20 cellular contexts compared by ENCODE assay signal in genomic region chr4:102786279-102786678, GRCh38. TPM values are rescaled to one million over a fixed set of nuclear protein-coding genes. Genes with fewer than 3 reads are reported as not detected.
A peak's percentile ranks its signal among the peaks of the same experiment; 100 is the strongest.
DNase-seq lines count a peak whose midpoint lies in the region; ATAC-seq and TF ChIP-seq lines count a peak whose summit lies in the region.
"Had no signal": no experiment of that assay in that cellular context is flagged by ENCODE, and none has a peak within 500 bp of the region (broad histone marks: within the 10 kb centered on the region; RNA-seq: fewer than 3 reads in every experiment).

No MANE protein-coding gene starts in this region.

- no peaks in the 10 kb centered on the region for H3K27me3 Mint-ChIP-seq in activated CD4-positive, alpha-beta T cell treated with anti-CD3 and anti-CD28 coated beads, Interleukin-2, amount 10 ng/mL, durations not matched to agents 24 days and 14 days
- H3K27me3 Mint-ChIP-seq: CD4-positive, alpha-beta T cell had no signal

- no peaks in the 10 kb centered on the region for H3K27me3 ChIP-seq in cardiac muscle cell

- ATAC-seq in left cardiac atrium (no peak), GM18511 (IDR thresholded peaks at IDR 0.05; ENCODE audit: unreplicated experiment) (no peak), HG02642 (IDR thresholded peaks at IDR 0.05; ENCODE audit: poor library complexity, unreplicated experiment) (no peak), HG03342 (IDR thresholded peaks at IDR 0.05; ENCODE audit: unreplicated experiment) (no peak)
- ATAC-seq: GM12878 had no signal

- peak; percentile 47 for DNase-seq in activated CD4-positive, alpha-beta T cell treated with anti-CD3 and anti-CD28 coated beads, Interleukin-2, amount 10 ng/mL, durations not matched to agents 24 days and 14 days
- no peak for DNase-seq in activated CD4-positive, alpha-beta T cell treated with anti-CD3 and anti-CD28 coated beads for 4 hours
- DNase-seq in cardiac muscle cell (ENCODE audit: low read depth in 1 of 2, low spot score in 1 of 2) (peak in 1 of 2 donors; percentile 2), left cardiac atrium (no peak), epithelial cell of prostate (ENCODE audit: low read depth, low spot score) (no peak)
- DNase-seq: AML-193; CD4-positive, alpha-beta T cell; DMS79 treated with DMSO at 0.1 percent for 48 hours; EL; GM23248; IMR-90 had no signal

- peaks cover 4% of the 10 kb centered on the region for H3K36me3 ChIP-seq in cardiac muscle cell
- H3K36me3 ChIP-seq: HAP-1 had no signal

- H3K9me3 Mint-ChIP-seq in activated CD4-positive, alpha-beta T cell treated with anti-CD3 and anti-CD28 coated beads, Interleukin-2, amount 10 ng/mL, durations not matched to agents 24 days and 14 days = no peaks in the 10 kb centered on the region

- H3K9me3 ChIP-seq in cardiac muscle cell (ENCODE audit: low read depth) = no peaks in the 10 kb centered on the region
- H3K9me3 ChIP-seq: HAP-1 had no signal

- intact Hi-C loops in activated CD4-positive, alpha-beta T cell treated with anti-CD3 and anti-CD28 coated beads, Interleukin-2, amount 10 ng/mL, durations not matched to agents 24 days and 14 days (cut with micrococcal nuclease) = loop anchor here (10.0 kb wide), 2 partner anchors 161 to 261 kb away; no protein-coding TSS in a partner anchor
- intact Hi-C loops in left cardiac atrium (cut with DNase I) = no loop called here

- peaks cover 8% of the 10 kb centered on the region for H3K4me1 ChIP-seq in cardiac muscle cell (ENCODE audit: low read depth)

- no peak overlapping the region for H3K4me3 Mint-ChIP-seq in activated CD4-positive, alpha-beta T cell treated with anti-CD3 and anti-CD28 coated beads, Interleukin-2, amount 10 ng/mL, durations not matched to agents 24 days and 14 days
- H3K4me3 Mint-ChIP-seq: CD4-positive, alpha-beta T cell had no signal

- no peak for TF ChIP-seq CTCF in cardiac muscle cell (IDR thresholded peaks at IDR 0.05; ENCODE audit: low read depth, low read length)

- H3K36me3 Mint-ChIP-seq in activated CD4-positive, alpha-beta T cell treated with anti-CD3 and anti-CD28 coated beads, Interleukin-2, amount 10 ng/mL, durations not matched to agents 24 days and 14 days (ENCODE audit: low read depth) = peaks cover 5% of the 10 kb centered on the region

- peak overlapping the region; percentile 66 for H3K27ac ChIP-seq in cardiac muscle cell
- peak overlapping the region; percentile 80 for H3K27ac ChIP-seq in epithelial cell of prostate
- H3K27ac ChIP-seq: 22Rv1, A549, C4-2B, HL-60 had no signal

- H3K4me3 ChIP-seq in cardiac muscle cell = no peak overlapping the region
- H3K4me3 ChIP-seq: A549, GM12878, GM23248, HAP-1 had no signal

- peaks cover 11% of the 10 kb centered on the region for H3K4me1 Mint-ChIP-seq in activated CD4-positive, alpha-beta T cell treated with anti-CD3 and anti-CD28 coated beads, Interleukin-2, amount 10 ng/mL, durations not matched to agents 24 days and 14 days

- H3K27ac Mint-ChIP-seq in activated CD4-positive, alpha-beta T cell treated with anti-CD3 and anti-CD28 coated beads, Interleukin-2, amount 10 ng/mL, durations not matched to agents 24 days and 14 days = no peak overlapping the region
- H3K27ac Mint-ChIP-seq: CD4-positive, alpha-beta T cell had no signal

RNA-seq across cellular contexts. Expression of gene MANBA, which starts 25.5 kb away (rescaled TPM):
- total RNA-seq in activated CD4-positive, alpha-beta T cell treated with anti-CD3 and anti-CD28 coated beads, Interleukin-2, amount 10 ng/mL, durations not matched to agents 24 days and 14 days = 8.2 and 9.4 TPM in 2 replicates
- total RNA-seq in cardiac muscle cell (74.5 and 82.3 TPM in 2 replicates), left cardiac atrium (10 to 100 TPM; 22.2 to 26.8 TPM)
- 49.5 and 58.8 TPM in 2 replicates for polyA plus RNA-seq in cardiac muscle cell

RNA-seq across cellular contexts. Expression of gene UBE2D3, which starts 41.1 kb away (rescaled TPM):
- total RNA-seq in activated CD4-positive, alpha-beta T cell treated with anti-CD3 and anti-CD28 coated beads, Interleukin-2, amount 10 ng/mL, durations not matched to agents 24 days and 14 days = 488 TPM in 2 replicates
- total RNA-seq in cardiac muscle cell (359 and 420 TPM in 2 replicates), left cardiac atrium (100 to 1,000 TPM; 233 to 294 TPM)
- polyA plus RNA-seq in cardiac muscle cell = 241 and 350 TPM in 2 replicates
